ENCODE assay signal across 8 cellular contexts in genomic region chr12:74537707-74538385, GRCh38. TPM values are rescaled to one million over a fixed set of nuclear protein-coding genes. Genes with fewer than 3 reads are reported as not detected.
DNase-seq lines count a peak whose midpoint lies in the region; ATAC-seq and TF ChIP-seq lines count a peak whose summit lies in the region.

TSS of gene ATXN7L3B (plus strand) at chr12:74537835. CDS start at chr12:74538113, 278 bp downstream.

- in situ Hi-C loops in GM23248 (cut with MboI), result no loop called here

- TF ChIP-seq CTCF in DOHH2 (IDR thresholded peaks at IDR 0.05; ENCODE audit: low read depth, low read length, poor library complexity, severe bottlenecking), result no peak
- TF ChIP-seq CTCF in fibroblast of lung (conservative IDR thresholded peaks at IDR 0.05 in 1 of 2, IDR thresholded peaks at IDR 0.05 in 1 of 2; ENCODE audit: low read depth in 1 of 2, low read length in 2 of 2), result no peak

- POLR2A ChIA-PET in naive thymus-derived CD8-positive, alpha-beta T cell (lab: Charles Lee), result interaction anchor here (1.1 to 1.5 kb wide), 4 partner anchors 10 to 1809 kb away, joined by 3 to 6 read pairs (median 4); partner anchors contain the start of gene KRR1

- peaks cover 25 to 61% (median 49%) of the 10 kb centered on the region in 4 donors for H3K4me1 Mint-ChIP-seq in naive thymus-derived CD8-positive, alpha-beta T cell

- H3K9ac ChIP-seq in GM23248, result peak within 1 kb of the TSS; percentile 99
- peak within 1 kb of the TSS; percentile 93 for H3K9ac ChIP-seq in fibroblast of lung (ENCODE audit: insufficient read depth, low read length)

- H3K27me3 ChIP-seq in DOHH2 (ENCODE audit: control insufficient read depth, low read length), result no peaks in the 10 kb centered on the region; the same call in 1 of the 2 replicates
- H3K27me3 ChIP-seq in GM23248 (replicated peaks; ENCODE audit: insufficient read depth), result no peaks in the 10 kb centered on the region
- H3K27me3 ChIP-seq in fibroblast of lung (ENCODE audit: control insufficient read depth, insufficient read depth, low read length), result no peaks in the 10 kb centered on the region

- H3K27ac Mint-ChIP-seq in naive thymus-derived CD8-positive, alpha-beta T cell, result peak within 1 kb of the TSS; percentile 98 to 100 (median 99)

- peaks cover 34% of the 10 kb centered on the region for H3K4me1 ChIP-seq in DOHH2 (ENCODE audit: control insufficient read depth, low read length)
- H3K4me1 ChIP-seq in GM23248 (ENCODE audit: insufficient read depth), result peaks cover 34% of the 10 kb centered on the region
- peaks cover 8% of the 10 kb centered on the region for H3K4me1 ChIP-seq in fibroblast of lung (ENCODE audit: control insufficient read depth, extremely low read depth, insufficient read depth, low read length)

- peak within 1 kb of the TSS; percentile 99 for H2AFZ ChIP-seq in GM23248
- H2AFZ ChIP-seq in fibroblast of lung (ENCODE audit: low read length), result peak within 1 kb of the TSS; percentile 88

- H3F3A ChIP-seq in DOHH2 (ENCODE audit: control insufficient read depth, insufficient read depth) (peaks cover 7% of the 10 kb centered on the region), GM23248 (ENCODE audit: insufficient read depth) (peaks cover 7% of the 10 kb centered on the region)

- 1 to 2% methylated on average over 46 to 49 of the region's 49 CpGs for WGBS in GM23248 (ENCODE audit: low coverage in 1 of 2, low lambda C conversion rate in 2 of 2, missing lambda C conversion rate in 2 of 2), 2 experiments

- peaks cover 28% of the 10 kb centered on the region for H4K20me1 ChIP-seq in DOHH2 (ENCODE audit: control insufficient read depth, insufficient read depth, low read depth, low read length)
- peaks cover 21% of the 10 kb centered on the region; the same call in 1 of the 2 replicates for H4K20me1 ChIP-seq in GM23248 (ENCODE audit: insufficient read depth)
- H4K20me1 ChIP-seq in fibroblast of lung (ENCODE audit: control insufficient read depth, extremely low read depth, insufficient read depth, low read length), result no peaks in the 10 kb centered on the region

- H3K36me3 ChIP-seq in DOHH2 (ENCODE audit: control insufficient read depth, low read length) (peaks cover 51% of the 10 kb centered on the region), GM23248 (ENCODE audit: low read depth) (0 out of 2 replicates have a peak, but pooled peaks cover 12% of the 10 kb centered on the region), fibroblast of lung (ENCODE audit: control insufficient read depth, insufficient read depth, low read length) (no peaks in the 10 kb centered on the region)

- H3K4me3 ChIP-seq in DOHH2 (ENCODE audit: low read length), result peak within 1 kb of the TSS; percentile 99
- peak within 1 kb of the TSS; percentile 95 for H3K4me3 ChIP-seq in GM23248
- H3K4me3 ChIP-seq in fibroblast of lung (replicated peaks in 1 of 4; ENCODE audit: control extremely low read depth in 1 of 4, insufficient read depth in 1 of 4, low read depth in 3 of 4, low read length in 4 of 4), result peak within 1 kb of the TSS; percentile 78 to 98 (median 88)

- peaks cover 33 to 51% (median 51%) of the 10 kb centered on the region in 3 donors for H3K36me3 Mint-ChIP-seq in naive thymus-derived CD8-positive, alpha-beta T cell

- H3K9me3 ChIP-seq in DOHH2 (ENCODE audit: control insufficient read depth, insufficient read depth, low read length) (peaks cover 6% of the 10 kb centered on the region; the same call in 1 of the 2 replicates), GM23248 (ENCODE audit: low read depth) (no peaks in the 10 kb centered on the region), fibroblast of lung (ENCODE audit: control insufficient read depth, insufficient read depth, low read depth, low read length) (no peaks in the 10 kb centered on the region)

- peaks cover 0 to 1% (median 0%) of the 10 kb centered on the region in 5 donors for H3K27me3 Mint-ChIP-seq in naive thymus-derived CD8-positive, alpha-beta T cell

- H3K4me2 ChIP-seq in DOHH2 (ENCODE audit: low read length) (peak within 1 kb of the TSS; percentile 73), GM23248 (ENCODE audit: unreplicated experiment) (peak within 1 kb of the TSS; percentile 98), fibroblast of lung (ENCODE audit: extremely low read depth, insufficient read depth, low read length) (peak within 1 kb of the TSS; percentile 84)

- H3K9me2 ChIP-seq in DOHH2 (replicated peaks; ENCODE audit: control insufficient read depth, low read length), result no peaks in the 10 kb centered on the region
- H3K9me2 ChIP-seq in GM23248 (ENCODE audit: insufficient read depth), result no peaks in the 10 kb centered on the region

- peaks cover 0 to 53% (median 3%) of the 10 kb centered on the region in 9 donors for H3K9me3 Mint-ChIP-seq in naive thymus-derived CD8-positive, alpha-beta T cell

- ATAC-seq in naive thymus-derived CD8-positive, alpha-beta T cell, result peak; percentile 92 to 93

- peak within 1 kb of the TSS; percentile 84 to 98 (median 94) for H3K4me3 Mint-ChIP-seq in naive thymus-derived CD8-positive, alpha-beta T cell

- H3K27ac ChIP-seq in DOHH2 (ENCODE audit: low read depth, low read length) (peak within 1 kb of the TSS; percentile 88), GM23248 (peak within 1 kb of the TSS; percentile 95), fibroblast of lung (ENCODE audit: insufficient read depth, low read length) (peak within 1 kb of the TSS; percentile 96)

- DNase-seq in GM23248, result peak; percentile 98
- DNase-seq in Kasumi-1 (lab: John Stamatoyannopoulos, UW), result peak; percentile 90
- peak; percentile 90 for DNase-seq in RPMI7951 (ENCODE audit: low read depth)
- peak; percentile 93 for DNase-seq in activated T-helper 1 cell treated with anti-CD3 and anti-CD28 coated beads, Interleukin-2, amount 50 U/mL, for 16 hours (ENCODE audit: low read depth in 1 of 2, low spot score in 1 of 2)
- peak; percentile 92 to 95 for DNase-seq in fibroblast of lung (ENCODE audit: low read depth in 2 of 2)
- peak; percentile 90 to 98 (median 96) for DNase-seq in naive thymus-derived CD8-positive, alpha-beta T cell
- DNase-seq in stimulated activated naive CD4-positive, alpha-beta T cell (lab: John Stamatoyannopoulos, UW), result peak; percentile 89 to 96 (median 94)

- peaks cover 52% of the 10 kb centered on the region for H3K79me2 ChIP-seq in DOHH2 (ENCODE audit: control insufficient read depth, low read length)
- peaks cover 51% of the 10 kb centered on the region for H3K79me2 ChIP-seq in GM23248 (ENCODE audit: insufficient read depth)
- H3K79me2 ChIP-seq in fibroblast of lung (ENCODE audit: control insufficient read depth, insufficient read depth, low read length), result peaks cover 48% of the 10 kb centered on the region

RNA-seq across cellular contexts. Expression of gene ATXN7L3B, which starts in this region (rescaled TPM):
- 21.4 and 25.2 TPM in 2 replicates for total RNA-seq in GM23248 (2014; rRNA removed; shearing (Covaris generic))
- polyA plus RNA-seq in GM23248 (2016; fragmentation: Nextera tagmentation; extraction: Ambion mirVana) (21.5 and 23.3 TPM in 2 replicates), fibroblast of lung (21.7 and 30.5 TPM in 2 replicates)
- total RNA-seq in RPMI7951 (2014; rRNA removed; shearing (Covaris generic)), result 9.6 and 11.7 TPM in 2 replicates
- total RNA-seq in fibroblast of lung, result 22.3 and 23.0 TPM in 2 replicates
- polyA plus RNA-seq in fibroblast of lung (2012), result 13.8 and 18.7 TPM in 2 replicates
- polyA minus RNA-seq in fibroblast of lung (ENCODE audit: low replicate concordance), result 10.4 and 16.6 TPM in 2 replicates
- total RNA-seq in naive thymus-derived CD8-positive, alpha-beta T cell, result 10 to 100 TPM; 55.8 to 56.4 TPM
- polyA plus RNA-seq in naive thymus-derived CD8-positive, alpha-beta T cell, result 10 to 100 TPM; 30.7 to 35.6 (median 30.9) TPM

Comparison
In these comparisons a context has a peak if more than half of its experiments do, and no peak if none do; other contexts are left out.
1. Peak in every context shown above with its lines: DNase-seq, ATAC-seq, H3K4me3 ChIP-seq and H3K27ac ChIP-seq.